ENCODE assay signal across 1 cellular context in the genomic region with DNA sequence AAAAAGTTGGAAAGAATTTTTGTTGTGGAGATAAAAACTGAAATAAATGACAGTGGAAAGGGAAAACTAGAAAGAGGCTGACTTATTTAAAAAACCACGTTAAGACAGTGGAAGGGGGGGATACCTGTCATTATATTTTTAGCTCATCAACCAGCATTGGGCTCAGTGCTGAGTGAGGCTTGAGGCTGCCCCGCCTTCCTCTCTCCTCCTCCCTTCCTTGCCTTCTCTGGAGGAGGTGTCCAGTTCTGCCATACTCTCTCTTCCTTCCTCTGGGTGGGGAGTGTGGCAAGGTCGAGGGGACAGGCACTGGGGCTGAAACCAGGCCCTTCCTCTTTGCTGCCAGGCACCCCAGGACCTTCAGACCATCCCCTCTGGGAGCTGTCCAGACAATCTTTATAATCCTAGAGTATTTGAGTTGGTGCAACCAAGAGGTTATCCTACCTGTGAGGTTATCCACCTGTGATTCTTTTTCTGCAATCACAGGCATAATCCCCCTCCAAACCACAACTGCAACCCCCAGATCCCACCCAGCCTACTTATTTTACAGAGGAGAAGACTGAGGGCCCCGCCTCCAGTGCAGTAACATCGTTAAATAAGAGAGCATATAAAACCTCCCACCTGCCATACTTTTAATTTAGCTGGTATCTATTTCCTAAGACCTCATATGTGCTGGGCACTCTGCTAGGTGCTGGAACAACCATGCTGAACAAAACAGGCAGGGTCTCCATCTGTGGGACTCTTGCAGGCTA.
TF ChIP-seq lines count a peak whose summit lies in the region.

No MANE protein-coding gene starts in this region.

TF ChIP-seq in SK-N-SH treated with all-trans-retinoic acid at 6 μM for 48 hours, 23 proteins besides CTCF, POLR2A, EP300 and RAD21 (continued from another document):
- TF ChIP-seq, protein P1, sequence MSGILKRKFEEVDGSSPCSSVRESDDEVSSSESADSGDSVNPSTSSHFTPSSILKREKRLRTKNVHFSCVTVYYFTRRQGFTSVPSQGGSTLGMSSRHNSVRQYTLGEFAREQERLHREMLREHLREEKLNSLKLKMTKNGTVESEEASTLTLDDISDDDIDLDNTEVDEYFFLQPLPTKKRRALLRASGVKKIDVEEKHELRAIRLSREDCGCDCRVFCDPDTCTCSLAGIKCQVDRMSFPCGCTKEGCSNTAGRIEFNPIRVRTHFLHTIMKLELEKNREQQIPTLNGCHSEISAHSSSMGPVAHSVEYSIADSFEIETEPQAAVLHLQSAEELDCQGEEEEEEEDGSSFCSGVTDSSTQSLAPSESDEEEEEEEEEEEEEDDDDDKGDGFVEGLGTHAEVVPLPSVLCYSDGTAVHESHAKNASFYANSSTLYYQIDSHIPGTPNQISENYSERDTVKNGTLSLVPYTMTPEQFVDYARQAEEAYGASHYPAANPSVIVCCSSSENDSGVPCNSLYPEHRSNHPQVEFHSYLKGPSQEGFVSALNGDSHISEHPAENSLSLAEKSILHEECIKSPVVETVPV (CRISPR knock-in tag; IDR thresholded peaks at IDR 0.05): no peak
